12 cellular contexts compared by ENCODE assay signal in the genomic region with DNA sequence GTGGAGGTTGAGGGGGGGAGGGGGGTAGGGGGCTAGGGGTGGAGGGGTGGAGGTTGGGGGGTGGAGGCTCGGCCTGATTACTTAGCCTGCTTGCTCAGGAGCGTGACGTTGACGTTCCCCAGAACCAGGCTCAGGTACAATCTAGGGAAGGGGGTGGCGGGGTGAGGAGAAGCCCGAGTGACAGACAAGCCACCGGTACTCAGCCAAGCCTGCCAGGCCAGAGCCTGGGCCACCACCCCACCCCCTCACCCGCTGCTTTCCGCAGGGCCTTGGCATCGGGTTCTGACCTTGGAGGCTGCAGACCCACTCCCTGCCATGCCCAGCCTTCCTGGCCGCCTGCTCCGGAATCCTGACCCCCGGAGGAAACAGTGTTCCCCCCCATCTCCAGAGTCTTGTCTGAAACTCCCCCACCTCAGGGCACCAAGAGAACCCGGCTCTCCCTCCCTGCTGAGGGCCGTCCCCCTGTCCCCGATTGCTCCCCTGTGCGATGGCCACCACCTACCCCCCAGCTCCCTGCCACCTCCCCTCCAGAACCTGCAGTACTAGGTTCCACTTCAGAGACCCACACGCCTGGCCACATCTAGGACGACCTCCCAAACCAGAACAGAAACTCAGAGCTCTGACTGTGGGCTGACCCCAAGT. TPM values are rescaled to one million over a fixed set of nuclear protein-coding genes. Genes with fewer than 3 reads are reported as not detected.
DNase-seq lines count a peak whose midpoint lies in the region; ATAC-seq and TF ChIP-seq lines count a peak whose summit lies in the region.
"Had no signal": no experiment of that assay in that cellular context is flagged by ENCODE, and none has a peak within 500 bp of the region (broad histone marks: within the 10 kb centered on the region; RNA-seq: fewer than 3 reads in every experiment).

No MANE protein-coding gene starts in this region.

- peak overlapping the region in 3 of 4 donors; percentile 61 to 66 (median 61) for H3K27ac ChIP-seq in gastroesophageal sphincter
- peak overlapping the region in 3 of 4 donors; percentile 62 to 67 (median 64) for H3K27ac ChIP-seq in upper lobe of left lung
- no peak overlapping the region for H3K27ac ChIP-seq in effector memory CD4-positive, alpha-beta T cell (ENCODE audit: insufficient read depth, low read length, poor library complexity, severe bottlenecking)

- no peak overlapping the region for H3K27ac Mint-ChIP-seq in nephron progenitor cell
- H3K27ac Mint-ChIP-seq: activated T-cell treated with anti-CD3 and anti-CD28 coated beads, Interleukin-2, amount 50 U/mL, for 72 hours had no signal

- H3K4me1 ChIP-seq in gastroesophageal sphincter (peaks cover 0 to 63% (median 18%) of the 10 kb centered on the region in 3 donors), upper lobe of left lung (peaks cover 9 to 28% (median 15%) of the 10 kb centered on the region in 4 donors)
- H3K4me1 ChIP-seq in effector memory CD4-positive, alpha-beta T cell (ENCODE audit: control insufficient read depth, insufficient read depth, low read length, poor library complexity, severe bottlenecking) = peaks cover 8% of the 10 kb centered on the region

- H3K27me3 ChIP-seq in gastroesophageal sphincter = no peaks in the 10 kb centered on the region
- H3K27me3 ChIP-seq in upper lobe of left lung = no peaks in the 10 kb centered on the region
- no peaks in the 10 kb centered on the region for H3K27me3 ChIP-seq in effector memory CD4-positive, alpha-beta T cell (replicated peaks; ENCODE audit: control insufficient read depth, insufficient read depth, low read length, poor library complexity, severe bottlenecking)

- DNase-seq in NCI-H82 (lab: John Stamatoyannopoulos, UW) (peak; percentile 12), NCI-H82 treated with DMSO at 0.1 percent for 48 hours (lab: John Stamatoyannopoulos, UW; ENCODE audit: unreplicated experiment) (no peak), nephron progenitor cell (no peak), upper lobe of left lung (peak; percentile 71 to 72), T-helper 9 cell (no peak), NCI-H1048 (lab: John Stamatoyannopoulos, UW) (no peak)
- no peak for DNase-seq in effector memory CD4-positive, alpha-beta T cell
- DNase-seq: activated T-cell treated with anti-CD3 and anti-CD28 coated beads, Interleukin-2, amount 50 U/mL, for 72 hours; NCI-H226; RPMI8226 had no signal

- TF ChIP-seq CTCF in gastroesophageal sphincter (IDR thresholded peaks at IDR 0.05) = no peak
- no peak for TF ChIP-seq CTCF in nephron progenitor cell (IDR thresholded peaks at IDR 0.05)
- no peak for TF ChIP-seq CTCF in upper lobe of left lung (IDR thresholded peaks at IDR 0.05)

- H3K27me3 Mint-ChIP-seq in nephron progenitor cell (ENCODE audit: low read depth, poor library complexity) = peaks cover 3% of the 10 kb centered on the region

- H3K9me3 Mint-ChIP-seq in nephron progenitor cell = no peaks in the 10 kb centered on the region
- H3K9me3 Mint-ChIP-seq: activated T-cell treated with anti-CD3 and anti-CD28 coated beads, Interleukin-2, amount 50 U/mL, for 72 hours; nephron had no signal

- H3K4me1 Mint-ChIP-seq in nephron progenitor cell = peaks cover 39% of the 10 kb centered on the region

- TF ChIP-seq EP300 in gastroesophageal sphincter (IDR thresholded peaks at IDR 0.05) (no peak), upper lobe of left lung (IDR thresholded peaks at IDR 0.05) (no peak)

- H3K9me3 ChIP-seq in gastroesophageal sphincter (no peaks in the 10 kb centered on the region), upper lobe of left lung (no peaks in the 10 kb centered on the region)
- H3K9me3 ChIP-seq in effector memory CD4-positive, alpha-beta T cell (ENCODE audit: control insufficient read depth, low read length) = no peaks in the 10 kb centered on the region

- WGBS in gastroesophageal sphincter (ENCODE audit: low coverage in 1 of 2), 2 donors = 28 to 32% methylated on average over 5 to 6 of the region's 19 CpGs
- WGBS in upper lobe of left lung, 2 donors = 40 to 61% methylated on average over 10 to 16 of the region's 19 CpGs

- no peak for TF ChIP-seq POLR2A in gastroesophageal sphincter (IDR thresholded peaks at IDR 0.05)
- TF ChIP-seq POLR2A in upper lobe of left lung (IDR thresholded peaks at IDR 0.05) = no peak

- no peak for ATAC-seq in gastroesophageal sphincter
- no peak for ATAC-seq in upper lobe of left lung (ENCODE audit: low FRiP score in 2 of 2)
- ATAC-seq: activated T-cell treated with anti-CD3 and anti-CD28 coated beads, Interleukin-2, amount 50 U/mL, for 72 hours had no signal

- peak overlapping the region in 1 of 2 donors; percentile 15 for H3K4me3 ChIP-seq in gastroesophageal sphincter
- H3K4me3 ChIP-seq in upper lobe of left lung = no peak overlapping the region
- H3K4me3 ChIP-seq in effector memory CD4-positive, alpha-beta T cell (ENCODE audit: insufficient read depth, low read depth, low read length, poor library complexity, severe bottlenecking) = no peak overlapping the region

- peaks cover 11% of the 10 kb centered on the region for H3K36me3 Mint-ChIP-seq in nephron progenitor cell (ENCODE audit: low read depth)

- peaks cover 0 to 51% of the 10 kb centered on the region in 2 donors for H3K36me3 ChIP-seq in gastroesophageal sphincter
- peaks cover 22 to 41% (median 39%) of the 10 kb centered on the region in 4 donors for H3K36me3 ChIP-seq in upper lobe of left lung
- H3K36me3 ChIP-seq in effector memory CD4-positive, alpha-beta T cell (ENCODE audit: control insufficient read depth, insufficient read depth, low read length) = peaks cover 36% of the 10 kb centered on the region

- peak overlapping the region; percentile 0 for H3K4me3 Mint-ChIP-seq in nephron progenitor cell
- H3K4me3 Mint-ChIP-seq: activated T-cell treated with anti-CD3 and anti-CD28 coated beads, Interleukin-2, amount 50 U/mL, for 72 hours had no signal

RNA-seq across cellular contexts. Expression of a gene that starts 5.2 kb away (rescaled TPM):
- total RNA-seq in gastroesophageal sphincter (10 to 100 TPM in 3 of 4 donors, 1 to 10 TPM in 1; 6.2 to 32.4 (median 29.0) TPM), upper lobe of left lung (10 to 100 TPM; 27.5 to 75.4 (median 43.1) TPM)

RNA-seq across cellular contexts. Expression of a gene that starts 58.6 kb away (rescaled TPM):
- total RNA-seq in gastroesophageal sphincter (10 to 100 TPM in 2 of 4 donors, 1 to 10 TPM in 2; 8.7 to 18.1 (median 12.5) TPM), upper lobe of left lung (10 to 100 TPM; 11.1 to 71.2 (median 23.5) TPM)

RNA-seq across cellular contexts. Expression of a gene that starts 58.7 kb away (rescaled TPM):
- total RNA-seq in gastroesophageal sphincter (100 to 1,000 TPM in 1 of 4 donors, 10 to 100 TPM in 3; 62.7 to 120 (median 71.0) TPM), upper lobe of left lung (100 to 1,000 TPM in 3 of 6 donors, 10 to 100 TPM in 3; 52.4 to 131 (median 111) TPM)

Comparison
In these comparisons a context has a peak if more than half of its experiments do, and no peak if none do; other contexts are left out.
1. DNase-seq: peak in NCI-H82 (single experiment) and upper lobe of left lung (2 of 2); none in NCI-H82 treated with DMSO at 0.1 percent for 48 hours (single experiment), nephron progenitor cell (single experiment), T-helper 9 cell (single experiment), effector memory CD4-positive, alpha-beta T cell (0 of 3) and NCI-H1048 (single experiment).